11 cellular contexts compared by ENCODE assay signal in genomic region chr1:225815526-225816178, GRCh38. TPM values are rescaled to one million over a fixed set of nuclear protein-coding genes. Genes with fewer than 3 reads are reported as not detected.
DNase-seq lines count a peak whose midpoint lies in the region; ATAC-seq and TF ChIP-seq lines count a peak whose summit lies in the region.
"Had no signal": no experiment of that assay in that cellular context is flagged by ENCODE, and none has a peak within 500 bp of the region (broad histone marks: within the 10 kb centered on the region; RNA-seq: fewer than 3 reads in every experiment).

No MANE protein-coding gene starts in this region.

- H4K5ac ChIP-seq in H9 (ENCODE audit: insufficient read length, low read depth, low read length), result no peak overlapping the region

- no peaks in the 10 kb centered on the region for H3K23me2 ChIP-seq in H9 (ENCODE audit: insufficient read length, low read depth, low read length, poor library complexity, severe bottlenecking)

- H3T11ph ChIP-seq in H9 (ENCODE audit: low read length), result no peak overlapping the region

- no peak overlapping the region for H3K14ac ChIP-seq in H9 (ENCODE audit: insufficient read depth, low read length)

- TF ChIP-seq CTCF in H9 (conservative IDR thresholded peaks at IDR 0.05) (no peak), esophagus muscularis mucosa (IDR thresholded peaks at IDR 0.05) (no peak)

- peaks cover 1% of the 10 kb centered on the region; the same call in 1 of the 2 replicates for H3K79me2 ChIP-seq in H9 (ENCODE audit: insufficient read depth, low read length)

- H3K27me3 ChIP-seq in H9 (ENCODE audit: insufficient read depth, low read length), result no peaks in the 10 kb centered on the region
- H3K27me3 ChIP-seq in esophagus muscularis mucosa, result no peaks in the 10 kb centered on the region
- no peaks in the 10 kb centered on the region for H3K27me3 ChIP-seq in rectal smooth muscle tissue (ENCODE audit: control insufficient read depth, insufficient read depth, low read length)

- H4K20me1 ChIP-seq in H9 (ENCODE audit: control insufficient read depth, insufficient read depth, insufficient read length), result no peaks in the 10 kb centered on the region

- no peak overlapping the region for H4K8ac ChIP-seq in H9 (replicated peaks; ENCODE audit: insufficient read length, low read depth, low read length)

- H3K4ac ChIP-seq in H9 (ENCODE audit: low read depth, low read length), result no peak overlapping the region

- H2AFZ ChIP-seq in H9 (ENCODE audit: low read length), result no peak overlapping the region

- H2AK5ac ChIP-seq in H9 (ENCODE audit: insufficient read length, low read length), result no peak overlapping the region

- H3K27ac ChIP-seq in H9 (ENCODE audit: insufficient read length, low read depth, low read length) (no peak overlapping the region), esophagus muscularis mucosa (replicated peaks in 1 of 4) (peak overlapping the region; percentile 85 to 92 (median 90)), rectal smooth muscle tissue (ENCODE audit: low read depth, low read length) (peak overlapping the region; percentile 61)

- no peak for TF ChIP-seq EP300 in esophagus muscularis mucosa (IDR thresholded peaks at IDR 0.05)

- H2BK15ac ChIP-seq in H9 (ENCODE audit: low read depth, low read length), result no peak overlapping the region

- H3K4me1 ChIP-seq in H9 (ENCODE audit: insufficient read depth, low read length) (peaks cover 14% of the 10 kb centered on the region), esophagus muscularis mucosa (peaks cover 84 to 98% (median 96%) of the 10 kb centered on the region in 4 donors), rectal smooth muscle tissue (ENCODE audit: control insufficient read depth, insufficient read depth, low read length) (peaks cover 58% of the 10 kb centered on the region)

- H3K36me3 ChIP-seq in esophagus muscularis mucosa (no peaks in the 10 kb centered on the region), rectal smooth muscle tissue (ENCODE audit: control insufficient read depth, insufficient read depth, low read length) (no peaks in the 10 kb centered on the region)

- H3K56ac ChIP-seq in H9 (ENCODE audit: insufficient read length, low read depth, low read length), result no peak overlapping the region

- no peak overlapping the region for H2BK120ac ChIP-seq in H9 (ENCODE audit: low read depth, low read length, poor library complexity, severe bottlenecking)

- H3K9me3 Mint-ChIP-seq in H9, result no peaks in the 10 kb centered on the region; a peak in 1 of 5 replicates
- H3K9me3 Mint-ChIP-seq: activated naive CD4-positive, alpha-beta T cell treated with anti-CD3 and anti-CD28 coated beads, Interleukin-2, amount 50 U/mL, for 24 hours had no signal

- no peak overlapping the region for H3K18ac ChIP-seq in H9 (ENCODE audit: insufficient read length, low read depth, low read length)

- H3K27ac Mint-ChIP-seq in H9, result peak overlapping the region in 2 of 3 experiments; percentile 55 to 57; a peak in 4 of 7 replicates
- H3K27ac Mint-ChIP-seq: activated naive CD4-positive, alpha-beta T cell treated with anti-CD3 and anti-CD28 coated beads, Interleukin-2, amount 50 U/mL, for 24 hours had no signal

- intact Hi-C loops in esophagus muscularis mucosa (cut with DNase I), result no loop called here

- H3K4me3 ChIP-seq in esophagus muscularis mucosa (no peak overlapping the region), rectal smooth muscle tissue (ENCODE audit: low read length) (no peak overlapping the region)

- H3K27me3 Mint-ChIP-seq in H9 (ENCODE audit: low read depth), result no peaks in the 10 kb centered on the region
- H3K27me3 Mint-ChIP-seq: activated naive CD4-positive, alpha-beta T cell treated with anti-CD3 and anti-CD28 coated beads, Interleukin-2, amount 50 U/mL, for 24 hours had no signal

- H3K4me1 Mint-ChIP-seq in H9, result peaks cover 50 to 56% of the 10 kb centered on the region in 2 experiments

- H4K91ac ChIP-seq in H9 (ENCODE audit: insufficient read length, low read depth, low read length), result no peak overlapping the region

- no peak overlapping the region for H3K4me2 ChIP-seq in H9 (ENCODE audit: insufficient read depth, insufficient read length, low read length)

- TF ChIP-seq POLR2A in esophagus muscularis mucosa (IDR thresholded peaks at IDR 0.05; ENCODE audit: low read depth), result no peak

- no CpG with 5 or more reads among the region's 17 CpGs for WGBS in H9 (ENCODE audit: extremely low coverage, insufficient read length, low lambda C conversion rate)
- WGBS in esophagus muscularis mucosa, result 94% methylated on average over 16 of the region's 17 CpGs

- H3K9me3 ChIP-seq in H9 (ENCODE audit: control insufficient read depth, low read depth, low read length) (no peaks in the 10 kb centered on the region), esophagus muscularis mucosa (no peaks in the 10 kb centered on the region)

- H2BK5ac ChIP-seq in H9 (ENCODE audit: insufficient read length, low read length), result no peak overlapping the region

- DNase-seq in H9, result no peak
- peak; percentile 98 for DNase-seq in NCI-H2107 treated with DMSO at 0.1 percent for 48 hours (lab: John Stamatoyannopoulos, UW; ENCODE audit: unreplicated experiment)
- no peak for DNase-seq in esophagus muscularis mucosa (ENCODE audit: extremely low spot score)
- no peak for DNase-seq in NCI-H2227 (lab: John Stamatoyannopoulos, UW; ENCODE audit: unreplicated experiment)
- DNase-seq in nucleus accumbens (lab: John Stamatoyannopoulos, UW), result no peak
- DNase-seq in ecto neural progenitor cell (ENCODE audit: low spot score), result no peak
- DNase-seq: stimulated activated CD4-positive, alpha-beta T cell treated with anti-CD3 and anti-CD28 coated beads, Interleukin-1b, Interleukin-23, amount 100 ng/mL, for 48 hours had no signal

- no peak overlapping the region for H2BK12ac ChIP-seq in H9 (ENCODE audit: insufficient read length, low read depth, low read length)

- H3K4me3 Mint-ChIP-seq in H9, result no peak overlapping the region
- H3K4me3 Mint-ChIP-seq: activated naive CD4-positive, alpha-beta T cell treated with anti-CD3 and anti-CD28 coated beads, Interleukin-2, amount 50 U/mL, for 24 hours had no signal

- H3K23ac ChIP-seq in H9 (ENCODE audit: insufficient read length, low read depth, low read length), result no peak overlapping the region

- ATAC-seq in HG03135 (IDR thresholded peaks at IDR 0.05; ENCODE audit: unreplicated experiment), result no peak
- ATAC-seq: SK-N-SH treated with all-trans-retinoic acid at 6 μM for 48 hours had no signal

- no peaks in the 10 kb centered on the region for H3K79me1 ChIP-seq in H9 (ENCODE audit: insufficient read depth, low read depth, low read length, poor library complexity, severe bottlenecking)

- peaks cover 0 to 5% (median 2%) of the 10 kb centered on the region in 3 experiments; a peak in 3 of 7 replicates for H3K36me3 Mint-ChIP-seq in H9 (ENCODE audit: insufficient read depth in 1 of 3, low read depth in 3 of 3)
- H3K36me3 Mint-ChIP-seq: activated naive CD4-positive, alpha-beta T cell treated with anti-CD3 and anti-CD28 coated beads, Interleukin-2, amount 50 U/mL, for 24 hours had no signal

- H3K9ac ChIP-seq in H9 (ENCODE audit: extremely low read depth, insufficient read length, low read length) (no peak overlapping the region), rectal smooth muscle tissue (ENCODE audit: low read length) (no peak overlapping the region)

- no peak overlapping the region for H2BK20ac ChIP-seq in H9 (ENCODE audit: low read depth, low read length, poor library complexity, severe bottlenecking)

RNA-seq across cellular contexts. Expression of gene EPHX1, which starts 5.7 kb away (rescaled TPM):
- total RNA-seq in H9 (2021), result 40.6 and 41.0 TPM in 2 replicates
- 100 to 1,000 TPM in 1 of 4 donors, 10 to 100 TPM in 3; 59.0 to 136 (median 85.6) TPM for total RNA-seq in esophagus muscularis mucosa

RNA-seq across cellular contexts. Expression of gene SRP9, which starts 38.0 kb away (rescaled TPM):
- 396 and 403 TPM in 2 replicates for total RNA-seq in H9 (2021)
- total RNA-seq in esophagus muscularis mucosa, result 100 to 1,000 TPM in 3 of 4 donors, 10 to 100 TPM in 1; 95.1 to 192 (median 164) TPM
